ENCODE assay signal across 27 cellular contexts in the genomic region with DNA sequence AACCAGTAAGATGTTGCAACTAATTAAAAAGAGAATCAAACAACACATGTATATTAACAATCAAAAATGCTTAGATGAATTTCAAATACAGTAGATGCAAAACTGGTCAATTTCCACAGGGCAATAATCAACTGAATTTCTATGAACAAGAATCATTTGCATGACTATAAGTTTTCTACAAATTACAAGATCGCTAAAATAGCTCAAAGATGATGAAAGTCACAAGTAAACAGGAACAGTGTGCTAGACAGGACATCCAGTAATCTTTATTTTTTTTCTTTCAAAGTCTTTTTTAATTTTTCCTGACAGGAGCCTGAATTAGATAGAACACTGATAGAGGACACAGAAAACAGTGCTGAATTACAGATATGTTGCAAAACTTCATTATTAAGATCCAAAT.
DNase-seq lines count a peak whose midpoint lies in the region; ATAC-seq and TF ChIP-seq lines count a peak whose summit lies in the region.
"Had no signal": no experiment of that assay in that cellular context is flagged by ENCODE, and none has a peak within 500 bp of the region (broad histone marks: within the 10 kb centered on the region; RNA-seq: fewer than 3 reads in every experiment).

No MANE protein-coding gene starts in this region.

- H3K4me1 ChIP-seq in BLaER1 = peaks cover 9% of the 10 kb centered on the region
- H3K4me1 ChIP-seq: Peyer's patch, prostate gland, stomach, tibial artery had no signal

- DNase-seq in effector memory CD8-positive, alpha-beta T cell = no peak
- no peak for DNase-seq in MCF 10A (ENCODE audit: unreplicated experiment)
- no peak for DNase-seq in Ammon's horn (ENCODE audit: low spot score)
- no peak for DNase-seq in activated effector memory CD4-positive, alpha-beta T cell treated with anti-CD3 and anti-CD28 coated beads, Interleukin-2, amount 50 U/mL, for 16 hours
- no peak for DNase-seq in NCI-H146 treated with DMSO at 0.1 percent for 48 hours (lab: John Stamatoyannopoulos, UW; ENCODE audit: unreplicated experiment)
- DNase-seq: activated naive CD4-positive, alpha-beta T cell; DMS 273 treated with DMSO at 0.1 percent for 48 hours; GM23248; Kasumi-1; left lung; NCI-H187; NCI-H2171 treated with DMSO at 0.1 percent for 48 hours; NCI-H524; NK-92 treated with Interleukin-12 subunit alpha and Interleukin-12 subunit beta, amount 100 ng/mL, for 24 hours; stomach; T1000; tibial artery; WERI-Rb-1 had no signal

- H3K9me3 Mint-ChIP-seq in effector memory CD8-positive, alpha-beta T cell = no peaks in the 10 kb centered on the region
- no peaks in the 10 kb centered on the region for H3K9me3 Mint-ChIP-seq in MCF 10A (ENCODE audit: unreplicated experiment)
- H3K9me3 Mint-ChIP-seq: activated CD4-positive, alpha-beta T cell treated with anti-CD3 and anti-CD28 coated beads, Interleukin-2, amount 10 ng/mL, durations not matched to agents 24 days and 14 days; activated T-cell treated with anti-CD3 and anti-CD28 coated beads, Interleukin-2, amount 50 U/mL, for 4 hours; central memory CD8-positive, alpha-beta T cell had no signal

- H3K4me3 Mint-ChIP-seq in effector memory CD8-positive, alpha-beta T cell = no peak overlapping the region
- H3K4me3 Mint-ChIP-seq in MCF 10A (ENCODE audit: unreplicated experiment) = no peak overlapping the region
- H3K4me3 Mint-ChIP-seq: activated CD4-positive, alpha-beta T cell treated with anti-CD3 and anti-CD28 coated beads, Interleukin-2, amount 10 ng/mL, durations not matched to agents 24 days and 14 days; activated T-cell treated with anti-CD3 and anti-CD28 coated beads, Interleukin-2, amount 50 U/mL, for 4 hours; CD4-positive, alpha-beta memory T cell; central memory CD8-positive, alpha-beta T cell had no signal

- intact Hi-C loops in MCF 10A (cut with micrococcal nuclease) = no loop called here

- CTCF ChIA-PET in MCF 10A (lab: Yijun Ruan, JAX) = no interaction called here

- H3K27me3 ChIP-seq in BLaER1 = no peaks in the 10 kb centered on the region
- H3K27me3 ChIP-seq: left lung, Peyer's patch, stomach, tibial artery had no signal

- no TSS peak for BruUV-seq in MCF 10A (replicated peaks; lab: Mats Ljungman, UMichigan)

- H3K27ac ChIP-seq in BLaER1 = no peak overlapping the region
- H3K27ac ChIP-seq: GM23248, left lung, prostate gland, stomach, tibial artery, WERI-Rb-1 had no signal

- no peaks in the 10 kb centered on the region for H3K36me3 ChIP-seq in BLaER1
- H3K36me3 ChIP-seq: left lung, Peyer's patch, prostate gland, stomach, tibial artery, WERI-Rb-1 had no signal

- no peaks in the 10 kb centered on the region for H3K9me3 ChIP-seq in BLaER1
- H3K9me3 ChIP-seq: left lung, Peyer's patch, prostate gland, stomach, tibial artery had no signal

- H3K27me3 Mint-ChIP-seq in effector memory CD8-positive, alpha-beta T cell = no peaks in the 10 kb centered on the region
- no peaks in the 10 kb centered on the region for H3K27me3 Mint-ChIP-seq in MCF 10A (ENCODE audit: insufficient read depth, unreplicated experiment)

- H3K4me1 Mint-ChIP-seq in effector memory CD8-positive, alpha-beta T cell (ENCODE audit: low read depth in 2 of 2) = no peaks in the 10 kb centered on the region
- H3K4me1 Mint-ChIP-seq in MCF 10A (ENCODE audit: insufficient read depth, unreplicated experiment) = no peaks in the 10 kb centered on the region
- H3K4me1 Mint-ChIP-seq: central memory CD8-positive, alpha-beta T cell had no signal

- H4K20me1 ChIP-seq in BLaER1 = no peaks in the 10 kb centered on the region

- H3K36me3 Mint-ChIP-seq in effector memory CD8-positive, alpha-beta T cell (ENCODE audit: insufficient read depth) = no peaks in the 10 kb centered on the region
- H3K36me3 Mint-ChIP-seq in MCF 10A (ENCODE audit: insufficient read depth, unreplicated experiment) = no peaks in the 10 kb centered on the region
- H3K36me3 Mint-ChIP-seq: CD4-positive, alpha-beta memory T cell had no signal

- TF ChIP-seq CTCF in MCF 10A (IDR thresholded peaks at IDR 0.05; ENCODE audit: unreplicated experiment) = no peak

- no peak overlapping the region for H3K27ac Mint-ChIP-seq in effector memory CD8-positive, alpha-beta T cell
- no peak overlapping the region for H3K27ac Mint-ChIP-seq in MCF 10A (ENCODE audit: low read depth, unreplicated experiment)
- H3K27ac Mint-ChIP-seq: activated CD4-positive, alpha-beta T cell treated with anti-CD3 and anti-CD28 coated beads, Interleukin-2, amount 10 ng/mL, durations not matched to agents 24 days and 14 days had no signal

- no peak overlapping the region for H3K4me3 ChIP-seq in BLaER1
- H3K4me3 ChIP-seq: GM23248, left lung, Peyer's patch, prostate gland, stomach, tibial artery had no signal

- H3K4me2 ChIP-seq in BLaER1 = peak overlapping the region; percentile 35

- no peak overlapping the region for H3K9ac ChIP-seq in BLaER1
- H3K9ac ChIP-seq: GM23248 had no signal

- peak; percentile 5 for ATAC-seq in GM21576 (IDR thresholded peaks at IDR 0.05; ENCODE audit: unreplicated experiment)
- peak; percentile 8 for ATAC-seq in HG03196 (IDR thresholded peaks at IDR 0.05; ENCODE audit: unreplicated experiment)
- ATAC-seq in effector memory CD8-positive, alpha-beta T cell (replicated peaks) = peak; percentile 10
- ATAC-seq: left lung had no signal

- POLR2A ChIA-PET in MCF 10A (lab: Yijun Ruan, JAX) = interaction anchor here (0.6 kb wide), 1 partner anchor 11 kb away, joined by 3 read pairs; no protein-coding TSS in a partner anchor
